Comparison of ENCODE assay signal across 1 cellular context in genomic region chr2:228602277-228602676, GRCh38.
TF ChIP-seq lines count a peak whose summit lies in the region.

No MANE protein-coding gene starts in this region.

TF ChIP-seq in HepG2, 621 proteins besides CTCF, POLR2A, EP300 and RAD21 (continued from another document):
- TF ChIP-seq RERE (CRISPR knock-in tag; IDR thresholded peaks at IDR 0.05; ENCODE audit: low read depth): no peak
- TF ChIP-seq CREB1 (IDR thresholded peaks at IDR 0.05): peak; percentile 56; the same call in 1 of the 2 replicates
- TF ChIP-seq CREB1 (CRISPR knock-in tag; IDR thresholded peaks at IDR 0.05): no peak
